1 cellular context compared by ENCODE assay signal in genomic region chr14:99128185-99128584, GRCh38.
TF ChIP-seq lines count a peak whose summit lies in the region.

No MANE protein-coding gene starts in this region.

TF ChIP-seq in GM12878, 131 proteins besides CTCF, POLR2A, EP300 and RAD21 (continued from another document):
- TF ChIP-seq, protein P1, sequence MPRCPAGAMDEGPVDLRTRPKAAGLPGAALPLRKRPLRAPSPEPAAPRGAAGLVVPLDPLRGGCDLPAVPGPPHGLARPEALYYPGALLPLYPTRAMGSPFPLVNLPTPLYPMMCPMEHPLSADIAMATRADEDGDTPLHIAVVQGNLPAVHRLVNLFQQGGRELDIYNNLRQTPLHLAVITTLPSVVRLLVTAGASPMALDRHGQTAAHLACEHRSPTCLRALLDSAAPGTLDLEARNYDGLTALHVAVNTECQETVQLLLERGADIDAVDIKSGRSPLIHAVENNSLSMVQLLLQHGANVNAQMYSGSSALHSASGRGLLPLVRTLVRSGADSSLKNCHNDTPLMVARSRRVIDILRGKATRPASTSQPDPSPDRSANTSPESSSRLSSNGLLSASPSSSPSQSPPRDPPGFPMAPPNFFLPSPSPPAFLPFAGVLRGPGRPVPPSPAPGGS (IDR thresholded peaks at IDR 0.05; ENCODE audit: borderline replicate concordance, insufficient read depth, low read depth, low read length, poor library complexity, severe bottlenecking) = peak; percentile 89
- peak; percentile 9 for TF ChIP-seq PBX3 (IDR thresholded peaks at IDR 0.05; ENCODE audit: insufficient replicate concordance, low read depth, low read length)
